1 cellular context compared by ENCODE assay signal in the genomic region with DNA sequence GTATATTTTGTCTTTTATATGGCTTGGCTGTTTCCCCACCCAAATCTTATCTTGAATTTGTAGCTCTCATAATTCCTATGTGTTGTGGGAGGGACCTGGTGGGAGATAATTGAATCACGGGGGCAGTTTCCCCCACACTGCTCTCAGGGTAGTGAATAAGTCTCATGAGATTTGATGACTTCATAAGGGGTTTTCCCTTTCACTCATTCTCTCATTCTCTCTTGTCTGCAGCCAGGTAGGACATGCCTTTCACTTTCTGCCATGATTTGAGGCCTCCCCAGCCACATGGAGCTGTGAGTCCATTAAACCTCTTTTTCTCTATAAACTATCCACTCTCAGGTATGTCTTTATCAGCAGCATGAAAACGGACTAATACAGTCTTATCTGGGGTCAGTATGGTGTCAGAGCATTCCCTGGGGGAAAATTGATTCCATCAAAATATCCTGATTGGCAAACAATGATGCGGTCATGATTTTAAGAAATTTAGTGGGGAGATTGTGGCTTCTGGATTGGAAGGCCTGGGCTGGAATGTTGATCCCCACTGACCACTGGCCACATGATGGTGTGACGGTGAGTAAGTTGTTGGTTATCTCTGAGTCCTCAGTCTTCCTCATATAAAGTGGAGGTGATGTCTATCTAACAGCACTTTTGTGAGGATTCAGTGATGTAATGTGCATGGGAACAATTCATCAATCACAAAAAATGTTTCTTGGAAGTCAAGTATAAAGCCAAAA.
TF ChIP-seq lines count a peak whose summit lies in the region.

No MANE protein-coding gene starts in this region.

TF ChIP-seq in GM12878, 131 proteins besides CTCF, POLR2A, EP300 and RAD21 (continued from another document and continues in another):
- TF ChIP-seq, protein P1, sequence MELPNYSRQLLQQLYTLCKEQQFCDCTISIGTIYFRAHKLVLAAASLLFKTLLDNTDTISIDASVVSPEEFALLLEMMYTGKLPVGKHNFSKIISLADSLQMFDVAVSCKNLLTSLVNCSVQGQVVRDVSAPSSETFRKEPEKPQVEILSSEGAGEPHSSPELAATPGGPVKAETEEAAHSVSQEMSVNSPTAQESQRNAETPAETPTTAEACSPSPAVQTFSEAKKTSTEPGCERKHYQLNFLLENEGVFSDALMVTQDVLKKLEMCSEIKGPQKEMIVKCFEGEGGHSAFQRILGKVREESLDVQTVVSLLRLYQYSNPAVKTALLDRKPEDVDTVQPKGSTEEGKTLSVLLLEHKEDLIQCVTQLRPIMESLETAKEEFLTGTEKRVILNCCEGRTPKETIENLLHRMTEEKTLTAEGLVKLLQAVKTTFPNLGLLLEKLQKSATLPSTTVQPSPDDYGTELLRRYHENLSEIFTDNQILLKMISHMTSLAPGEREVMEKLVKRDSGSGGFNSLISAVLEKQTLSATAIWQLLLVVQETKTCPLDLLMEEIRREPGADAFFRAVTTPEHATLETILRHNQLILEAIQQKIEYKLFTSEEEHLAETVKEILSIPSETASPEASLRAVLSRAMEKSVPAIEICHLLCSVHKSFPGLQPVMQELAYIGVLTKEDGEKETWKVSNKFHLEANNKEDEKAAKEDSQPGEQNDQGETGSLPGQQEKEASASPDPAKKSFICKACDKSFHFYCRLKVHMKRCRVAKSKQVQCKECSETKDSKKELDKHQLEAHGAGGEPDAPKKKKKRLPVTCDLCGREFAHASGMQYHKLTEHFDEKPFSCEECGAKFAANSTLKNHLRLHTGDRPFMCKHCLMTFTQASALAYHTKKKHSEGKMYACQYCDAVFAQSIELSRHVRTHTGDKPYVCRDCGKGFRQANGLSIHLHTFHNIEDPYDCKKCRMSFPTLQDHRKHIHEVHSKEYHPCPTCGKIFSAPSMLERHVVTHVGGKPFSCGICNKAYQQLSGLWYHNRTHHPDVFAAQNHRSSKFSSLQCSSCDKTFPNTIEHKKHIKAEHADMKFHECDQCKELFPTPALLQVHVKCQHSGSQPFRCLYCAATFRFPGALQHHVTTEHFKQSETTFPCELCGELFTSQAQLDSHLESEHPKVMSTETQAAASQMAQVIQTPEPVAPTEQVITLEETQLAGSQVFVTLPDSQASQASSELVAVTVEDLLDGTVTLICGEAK (IDR thresholded peaks at IDR 0.05; ENCODE audit: borderline replicate concordance), result 0 out of 2 replicates have a peak, but pooled peaks have one; percentile 6
- TF ChIP-seq HDAC6 (IDR thresholded peaks at IDR 0.05; ENCODE audit: unreplicated experiment), result no peak
- TF ChIP-seq KAT2A (conservative IDR thresholded peaks at IDR 0.05; ENCODE audit: control insufficient read depth, low read depth, low read length), result no peak
- TF ChIP-seq RCOR1 (conservative IDR thresholded peaks at IDR 0.05; ENCODE audit: low read depth, low read length), result no peak
- TF ChIP-seq PAX8 (IDR thresholded peaks at IDR 0.05), result no peak
- no peak for TF ChIP-seq ZSCAN29 (IDR thresholded peaks at IDR 0.05)
- TF ChIP-seq SMAD1 (IDR thresholded peaks at IDR 0.05; ENCODE audit: low read depth, partially characterized antibody), result no peak
- TF ChIP-seq EED (IDR thresholded peaks at IDR 0.05; ENCODE audit: low read depth), result 0 out of 2 replicates have a peak, but pooled peaks have one; percentile 15
- no peak for TF ChIP-seq CHD1 (IDR thresholded peaks at IDR 0.05; ENCODE audit: low read depth, low read length)
- no peak for TF ChIP-seq TAF1 (IDR thresholded peaks at IDR 0.05; ENCODE audit: borderline replicate concordance, low read depth, low read length)
- TF ChIP-seq, protein P2, sequence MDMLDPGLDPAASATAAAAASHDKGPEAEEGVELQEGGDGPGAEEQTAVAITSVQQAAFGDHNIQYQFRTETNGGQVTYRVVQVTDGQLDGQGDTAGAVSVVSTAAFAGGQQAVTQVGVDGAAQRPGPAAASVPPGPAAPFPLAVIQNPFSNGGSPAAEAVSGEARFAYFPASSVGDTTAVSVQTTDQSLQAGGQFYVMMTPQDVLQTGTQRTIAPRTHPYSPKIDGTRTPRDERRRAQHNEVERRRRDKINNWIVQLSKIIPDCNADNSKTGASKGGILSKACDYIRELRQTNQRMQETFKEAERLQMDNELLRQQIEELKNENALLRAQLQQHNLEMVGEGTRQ (IDR thresholded peaks at IDR 0.05; ENCODE audit: borderline replicate concordance, low read depth, low read length), result no peak
- TF ChIP-seq ASH2L (IDR thresholded peaks at IDR 0.05; ENCODE audit: borderline replicate concordance, low read depth), result no peak
- TF ChIP-seq SRF (IDR thresholded peaks at IDR 0.05; ENCODE audit: low read depth in 2 of 2, low read length in 2 of 2), result no peak
- TF ChIP-seq, protein P3, sequence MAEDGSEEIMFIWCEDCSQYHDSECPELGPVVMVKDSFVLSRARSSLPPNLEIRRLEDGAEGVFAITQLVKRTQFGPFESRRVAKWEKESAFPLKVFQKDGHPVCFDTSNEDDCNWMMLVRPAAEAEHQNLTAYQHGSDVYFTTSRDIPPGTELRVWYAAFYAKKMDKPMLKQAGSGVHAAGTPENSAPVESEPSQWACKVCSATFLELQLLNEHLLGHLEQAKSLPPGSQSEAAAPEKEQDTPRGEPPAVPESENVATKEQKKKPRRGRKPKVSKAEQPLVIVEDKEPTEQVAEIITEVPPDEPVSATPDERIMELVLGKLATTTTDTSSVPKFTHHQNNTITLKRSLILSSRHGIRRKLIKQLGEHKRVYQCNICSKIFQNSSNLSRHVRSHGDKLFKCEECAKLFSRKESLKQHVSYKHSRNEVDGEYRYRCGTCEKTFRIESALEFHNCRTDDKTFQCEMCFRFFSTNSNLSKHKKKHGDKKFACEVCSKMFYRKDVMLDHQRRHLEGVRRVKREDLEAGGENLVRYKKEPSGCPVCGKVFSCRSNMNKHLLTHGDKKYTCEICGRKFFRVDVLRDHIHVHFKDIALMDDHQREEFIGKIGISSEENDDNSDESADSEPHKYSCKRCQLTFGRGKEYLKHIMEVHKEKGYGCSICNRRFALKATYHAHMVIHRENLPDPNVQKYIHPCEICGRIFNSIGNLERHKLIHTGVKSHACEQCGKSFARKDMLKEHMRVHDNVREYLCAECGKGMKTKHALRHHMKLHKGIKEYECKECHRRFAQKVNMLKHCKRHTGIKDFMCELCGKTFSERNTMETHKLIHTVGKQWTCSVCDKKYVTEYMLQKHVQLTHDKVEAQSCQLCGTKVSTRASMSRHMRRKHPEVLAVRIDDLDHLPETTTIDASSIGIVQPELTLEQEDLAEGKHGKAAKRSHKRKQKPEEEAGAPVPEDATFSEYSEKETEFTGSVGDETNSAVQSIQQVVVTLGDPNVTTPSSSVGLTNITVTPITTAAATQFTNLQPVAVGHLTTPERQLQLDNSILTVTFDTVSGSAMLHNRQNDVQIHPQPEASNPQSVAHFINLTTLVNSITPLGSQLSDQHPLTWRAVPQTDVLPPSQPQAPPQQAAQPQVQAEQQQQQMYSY (CRISPR knock-in tag; IDR thresholded peaks at IDR 0.05), result no peak
- TF ChIP-seq RFX5 (IDR thresholded peaks at IDR 0.05; ENCODE audit: low read depth, low read length), result no peak
- TF ChIP-seq, protein P4, sequence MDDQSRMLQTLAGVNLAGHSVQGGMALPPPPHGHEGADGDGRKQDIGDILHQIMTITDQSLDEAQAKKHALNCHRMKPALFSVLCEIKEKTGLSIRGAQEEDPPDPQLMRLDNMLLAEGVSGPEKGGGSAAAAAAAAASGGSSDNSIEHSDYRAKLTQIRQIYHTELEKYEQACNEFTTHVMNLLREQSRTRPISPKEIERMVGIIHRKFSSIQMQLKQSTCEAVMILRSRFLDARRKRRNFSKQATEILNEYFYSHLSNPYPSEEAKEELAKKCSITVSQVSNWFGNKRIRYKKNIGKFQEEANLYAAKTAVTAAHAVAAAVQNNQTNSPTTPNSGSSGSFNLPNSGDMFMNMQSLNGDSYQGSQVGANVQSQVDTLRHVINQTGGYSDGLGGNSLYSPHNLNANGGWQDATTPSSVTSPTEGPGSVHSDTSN (IDR thresholded peaks at IDR 0.05; ENCODE audit: insufficient replicate concordance, low read depth, low read length), result no peak
- TF ChIP-seq NFYA (IDR thresholded peaks at IDR 0.05; ENCODE audit: borderline replicate concordance, low read depth, low read length), result no peak
- no peak for TF ChIP-seq BMI1 (IDR thresholded peaks at IDR 0.05; ENCODE audit: borderline replicate concordance)
- TF ChIP-seq JUND (IDR thresholded peaks at IDR 0.05; ENCODE audit: low read depth, low read length), result no peak
- TF ChIP-seq CBFB (IDR thresholded peaks at IDR 0.05; ENCODE audit: low read depth), result no peak
- TF ChIP-seq, protein P5, sequence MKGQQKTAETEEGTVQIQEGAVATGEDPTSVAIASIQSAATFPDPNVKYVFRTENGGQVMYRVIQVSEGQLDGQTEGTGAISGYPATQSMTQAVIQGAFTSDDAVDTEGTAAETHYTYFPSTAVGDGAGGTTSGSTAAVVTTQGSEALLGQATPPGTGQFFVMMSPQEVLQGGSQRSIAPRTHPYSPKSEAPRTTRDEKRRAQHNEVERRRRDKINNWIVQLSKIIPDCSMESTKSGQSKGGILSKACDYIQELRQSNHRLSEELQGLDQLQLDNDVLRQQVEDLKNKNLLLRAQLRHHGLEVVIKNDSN (IDR thresholded peaks at IDR 0.05; ENCODE audit: borderline replicate concordance, extremely low read length, insufficient read depth, low read depth, low read length), result no peak
- TF ChIP-seq CREB1 (IDR thresholded peaks at IDR 0.05; ENCODE audit: low read depth), result no peak
- peak in 1 of 2 experiments; percentile 60; a peak in 2 of 4 replicates for TF ChIP-seq BHLHE40 (IDR thresholded peaks at IDR 0.05; ENCODE audit: borderline replicate concordance in 1 of 2, low read depth in 2 of 2, low read length in 1 of 2)
- TF ChIP-seq MEF2A (IDR thresholded peaks at IDR 0.05; ENCODE audit: insufficient read depth, low read depth, low read length), result no peak
- no peak for TF ChIP-seq CHD4 (IDR thresholded peaks at IDR 0.05)
- TF ChIP-seq, protein P6, sequence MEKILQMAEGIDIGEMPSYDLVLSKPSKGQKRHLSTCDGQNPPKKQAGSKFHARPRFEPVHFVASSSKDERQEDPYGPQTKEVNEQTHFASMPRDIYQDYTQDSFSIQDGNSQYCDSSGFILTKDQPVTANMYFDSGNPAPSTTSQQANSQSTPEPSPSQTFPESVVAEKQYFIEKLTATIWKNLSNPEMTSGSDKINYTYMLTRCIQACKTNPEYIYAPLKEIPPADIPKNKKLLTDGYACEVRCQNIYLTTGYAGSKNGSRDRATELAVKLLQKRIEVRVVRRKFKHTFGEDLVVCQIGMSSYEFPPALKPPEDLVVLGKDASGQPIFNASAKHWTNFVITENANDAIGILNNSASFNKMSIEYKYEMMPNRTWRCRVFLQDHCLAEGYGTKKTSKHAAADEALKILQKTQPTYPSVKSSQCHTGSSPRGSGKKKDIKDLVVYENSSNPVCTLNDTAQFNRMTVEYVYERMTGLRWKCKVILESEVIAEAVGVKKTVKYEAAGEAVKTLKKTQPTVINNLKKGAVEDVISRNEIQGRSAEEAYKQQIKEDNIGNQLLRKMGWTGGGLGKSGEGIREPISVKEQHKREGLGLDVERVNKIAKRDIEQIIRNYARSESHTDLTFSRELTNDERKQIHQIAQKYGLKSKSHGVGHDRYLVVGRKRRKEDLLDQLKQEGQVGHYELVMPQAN (conservative IDR thresholded peaks at IDR 0.05), result no peak
- TF ChIP-seq ZNF217 (IDR thresholded peaks at IDR 0.05), result no peak
- TF ChIP-seq FOXK2 (IDR thresholded peaks at IDR 0.05), result no peak
- no peak for TF ChIP-seq BACH1 (IDR thresholded peaks at IDR 0.05; ENCODE audit: borderline replicate concordance)
- TF ChIP-seq, protein P7, sequence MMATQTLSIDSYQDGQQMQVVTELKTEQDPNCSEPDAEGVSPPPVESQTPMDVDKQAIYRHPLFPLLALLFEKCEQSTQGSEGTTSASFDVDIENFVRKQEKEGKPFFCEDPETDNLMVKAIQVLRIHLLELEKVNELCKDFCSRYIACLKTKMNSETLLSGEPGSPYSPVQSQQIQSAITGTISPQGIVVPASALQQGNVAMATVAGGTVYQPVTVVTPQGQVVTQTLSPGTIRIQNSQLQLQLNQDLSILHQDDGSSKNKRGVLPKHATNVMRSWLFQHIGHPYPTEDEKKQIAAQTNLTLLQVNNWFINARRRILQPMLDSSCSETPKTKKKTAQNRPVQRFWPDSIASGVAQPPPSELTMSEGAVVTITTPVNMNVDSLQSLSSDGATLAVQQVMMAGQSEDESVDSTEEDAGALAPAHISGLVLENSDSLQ (IDR thresholded peaks at IDR 0.05), result no peak
- TF ChIP-seq SMAD5 (IDR thresholded peaks at IDR 0.05; ENCODE audit: low read depth), result no peak
- TF ChIP-seq, protein P8, sequence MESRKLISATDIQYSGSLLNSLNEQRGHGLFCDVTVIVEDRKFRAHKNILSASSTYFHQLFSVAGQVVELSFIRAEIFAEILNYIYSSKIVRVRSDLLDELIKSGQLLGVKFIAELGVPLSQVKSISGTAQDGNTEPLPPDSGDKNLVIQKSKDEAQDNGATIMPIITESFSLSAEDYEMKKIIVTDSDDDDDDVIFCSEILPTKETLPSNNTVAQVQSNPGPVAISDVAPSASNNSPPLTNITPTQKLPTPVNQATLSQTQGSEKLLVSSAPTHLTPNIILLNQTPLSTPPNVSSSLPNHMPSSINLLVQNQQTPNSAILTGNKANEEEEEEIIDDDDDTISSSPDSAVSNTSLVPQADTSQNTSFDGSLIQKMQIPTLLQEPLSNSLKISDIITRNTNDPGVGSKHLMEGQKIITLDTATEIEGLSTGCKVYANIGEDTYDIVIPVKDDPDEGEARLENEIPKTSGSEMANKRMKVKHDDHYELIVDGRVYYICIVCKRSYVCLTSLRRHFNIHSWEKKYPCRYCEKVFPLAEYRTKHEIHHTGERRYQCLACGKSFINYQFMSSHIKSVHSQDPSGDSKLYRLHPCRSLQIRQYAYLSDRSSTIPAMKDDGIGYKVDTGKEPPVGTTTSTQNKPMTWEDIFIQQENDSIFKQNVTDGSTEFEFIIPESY (IDR thresholded peaks at IDR 0.05), result no peak
- no peak for TF ChIP-seq ZNF207 (IDR thresholded peaks at IDR 0.05; ENCODE audit: borderline replicate concordance)
- no peak for TF ChIP-seq HDAC2 (IDR thresholded peaks at IDR 0.05)
- no peak for TF ChIP-seq TARDBP (IDR thresholded peaks at IDR 0.05; ENCODE audit: borderline replicate concordance)
- no peak for TF ChIP-seq MYC (IDR thresholded peaks at IDR 0.05; ENCODE audit: insufficient read depth, insufficient read length, insufficient replicate concordance, low read length, severe bottlenecking)
- TF ChIP-seq, protein P9, sequence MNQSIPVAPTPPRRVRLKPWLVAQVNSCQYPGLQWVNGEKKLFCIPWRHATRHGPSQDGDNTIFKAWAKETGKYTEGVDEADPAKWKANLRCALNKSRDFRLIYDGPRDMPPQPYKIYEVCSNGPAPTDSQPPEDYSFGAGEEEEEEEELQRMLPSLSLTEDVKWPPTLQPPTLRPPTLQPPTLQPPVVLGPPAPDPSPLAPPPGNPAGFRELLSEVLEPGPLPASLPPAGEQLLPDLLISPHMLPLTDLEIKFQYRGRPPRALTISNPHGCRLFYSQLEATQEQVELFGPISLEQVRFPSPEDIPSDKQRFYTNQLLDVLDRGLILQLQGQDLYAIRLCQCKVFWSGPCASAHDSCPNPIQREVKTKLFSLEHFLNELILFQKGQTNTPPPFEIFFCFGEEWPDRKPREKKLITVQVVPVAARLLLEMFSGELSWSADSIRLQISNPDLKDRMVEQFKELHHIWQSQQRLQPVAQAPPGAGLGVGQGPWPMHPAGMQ (IDR thresholded peaks at IDR 0.05; ENCODE audit: borderline replicate concordance), result no peak
- peak; percentile 67; the same call in 1 of the 2 replicates for TF ChIP-seq FOXM1 (IDR thresholded peaks at IDR 0.05; ENCODE audit: low read depth, low read length)
- TF ChIP-seq IRF4 (IDR thresholded peaks at IDR 0.05; ENCODE audit: low read depth, low read length), result 0 out of 2 replicates have a peak, but pooled peaks have one; percentile 13
- TF ChIP-seq RB1 (IDR thresholded peaks at IDR 0.05; ENCODE audit: borderline replicate concordance), result no peak
- TF ChIP-seq SIX5 (IDR thresholded peaks at IDR 0.05; ENCODE audit: low read depth, low read length, severe bottlenecking), result no peak
- no peak for TF ChIP-seq EGR1 (IDR thresholded peaks at IDR 0.05; ENCODE audit: borderline replicate concordance in 1 of 2, low read depth in 2 of 2, low read length in 2 of 2)
- no peak for TF ChIP-seq HCFC1 (IDR thresholded peaks at IDR 0.05; ENCODE audit: low read length)
- no peak for TF ChIP-seq KLF5 (IDR thresholded peaks at IDR 0.05; ENCODE audit: partially characterized antibody)
